In genomic region chr5:157607371-157608161, GRCh38 we compare ENCODE assay signal across 8 cellular contexts. TPM values are rescaled to one million over a fixed set of nuclear protein-coding genes. Genes with fewer than 3 reads are reported as not detected.
DNase-seq lines count a peak whose midpoint lies in the region; ATAC-seq, FAIRE-seq and TF ChIP-seq lines count a peak whose summit lies in the region.

No MANE protein-coding gene starts in this region.

- H3K4me1 Mint-ChIP-seq in T-cell = peaks cover 38 to 68% (median 59%) of the 10 kb centered on the region in 3 donors

- TF ChIP-seq CTCF in HCT116 (IDR thresholded peaks at IDR 0.05 in 2 of 3, conservative IDR thresholded peaks at IDR 0.05 in 1 of 3; ENCODE audit: borderline replicate concordance in 1 of 3, insufficient read depth in 1 of 3, low read depth in 2 of 3, low read length in 2 of 3) (no peak), GM12878 (IDR thresholded peaks at IDR 0.05 in 2 of 3, conservative IDR thresholded peaks at IDR 0.05 in 1 of 3; ENCODE audit: control insufficient read depth in 2 of 3, extremely low read depth in 1 of 3, insufficient read depth in 1 of 3, low read depth in 3 of 3, low read length in 3 of 3) (no peak)

- H3K27ac ChIP-seq in HCT116 (ENCODE audit: low read depth, low read length) (peak overlapping the region; percentile 53), GM12878 (ENCODE audit: control insufficient read depth, insufficient read depth) (peak overlapping the region; percentile 29; the same call in 1 of the 2 replicates)

- H3K9me3 ChIP-seq in HCT116 (ENCODE audit: control insufficient read depth in 1 of 2, insufficient read depth in 1 of 2, low read depth in 1 of 2, low read length in 2 of 2) (no peaks in the 10 kb centered on the region), GM12878 (replicated peaks; ENCODE audit: control insufficient read depth, insufficient read depth, low read length) (no peaks in the 10 kb centered on the region; the same call in 2 of the 3 replicates)

- SMC1A ChIA-PET in GM12878 (lab: Charles Lee; ENCODE audit: uncharacterized antibody, unreplicated experiment) = interaction anchor here (0.8 to 11.6 kb wide), 10 partner anchors 11 to 136 kb away, joined by 3 to 142 read pairs (median 3); partner anchors contain the start of genes LSM11 and SOX30

- peak; percentile 21 for DNase-seq in AG08395 (ENCODE audit: low spot score)
- peak; percentile 73 for DNase-seq in HCT116 (ENCODE audit: low read depth, low spot score)
- DNase-seq in T-cell = peak in 31 of 34 experiments; percentile 13 to 59 (median 32)
- DNase-seq in GM12878 (ENCODE audit: low read depth, low spot score) = no peak
- peak; percentile 36 to 53 for DNase-seq in stimulated activated CD4-positive, alpha-beta T cell treated with anti-CD3 and anti-CD28 coated beads, Interleukin-1b, Interleukin-23, amount 100 ng/mL, for 4 hours (ENCODE audit: low read depth in 2 of 2)
- no peak for DNase-seq in cerebellar cortex (ENCODE audit: low spot score)
- DNase-seq in middle frontal gyrus (ENCODE audit: extremely low spot score, low spot score) = no peak
- no peak for DNase-seq in DMS53 (lab: John Stamatoyannopoulos, UW)

- BruUV-seq in HCT116 (replicated peaks; lab: Mats Ljungman, UMichigan) = no TSS peak
- BruUV-seq in GM12878 (replicated peaks; lab: Mats Ljungman, UMichigan) = no TSS peak

- intact Hi-C loops in HCT116 (cut with micrococcal nuclease) = no loop called here
- intact Hi-C loops in GM12878 (cut with micrococcal nuclease; ENCODE audit: unreplicated experiment) = no loop called here

- H3K9ac ChIP-seq in HCT116 (ENCODE audit: low read length) = peak overlapping the region; percentile 52
- H3K9ac ChIP-seq in GM12878 (ENCODE audit: control insufficient read depth, insufficient read depth, low read length) = no peak overlapping the region

- POLR2A ChIA-PET in HCT116 (lab: Charles Lee) (no interaction called here), T-cell (lab: Charles Lee) (interaction anchor here (0.6 kb wide), 2 partner anchors 13 to 20 kb away, joined by 3 read pairs; no protein-coding TSS in a partner anchor), GM12878 (lab: Charles Lee) (interaction anchor here (0.6 to 3.7 kb wide), 8 partner anchors 11 to 1855 kb away, joined by 3 to 25 read pairs (median 5); no protein-coding TSS in a partner anchor)

- H3K4me3 ChIP-seq in HCT116 (replicated peaks in 1 of 2; ENCODE audit: low read depth in 1 of 2, low read length in 2 of 2) = peak overlapping the region in 1 of 2 experiments; percentile 30; a peak in 2 of 4 replicates
- H3K4me3 ChIP-seq in GM12878 = no peak overlapping the region

- in situ Hi-C loops in GM12878 (cut with MboI) = no loop called here

- TF ChIP-seq EP300 in GM12878 (IDR thresholded peaks at IDR 0.05; ENCODE audit: borderline replicate concordance in 1 of 2, control insufficient read depth in 1 of 2, low read depth in 2 of 2, low read length in 2 of 2) = no peak

- H3K36me3 Mint-ChIP-seq in T-cell = no peaks in the 10 kb centered on the region

- H3K4me2 ChIP-seq in HCT116 (ENCODE audit: low read length) (peak overlapping the region; percentile 68), GM12878 (ENCODE audit: control insufficient read depth, insufficient read depth) (peak overlapping the region; percentile 4; the same call in 1 of the 2 replicates)

- H3K27me3 Mint-ChIP-seq in T-cell = no peaks in the 10 kb centered on the region

- H3K79me2 ChIP-seq in HCT116 (ENCODE audit: insufficient read depth, low read length) (no peaks in the 10 kb centered on the region), GM12878 (ENCODE audit: control insufficient read depth, insufficient read depth, low read length) (no peaks in the 10 kb centered on the region)

- H3K36me3 ChIP-seq in HCT116 (ENCODE audit: control insufficient read depth in 1 of 2, insufficient read depth in 2 of 2, low read length in 2 of 2) (no peaks in the 10 kb centered on the region), GM12878 (ENCODE audit: control insufficient read depth in 2 of 2, insufficient read depth in 2 of 2, low read length in 1 of 2) (no peaks in the 10 kb centered on the region)

- TF ChIP-seq RAD21 in HCT116 (IDR thresholded peaks at IDR 0.05; ENCODE audit: low read depth) = no peak
- no peak for TF ChIP-seq RAD21 in GM12878 (IDR thresholded peaks at IDR 0.05; ENCODE audit: insufficient read depth, low read depth, low read length)

- no peaks in the 10 kb centered on the region for H3K9me2 ChIP-seq in HCT116 (ENCODE audit: insufficient read depth)

- H3K4me3 Mint-ChIP-seq in T-cell = peak overlapping the region in 2 of 3 donors; percentile 4 to 48

- ATAC-seq in HCT116 (peak; percentile 48), T-cell (replicated peaks in 1 of 4) (peak; percentile 56 to 69 (median 66)), GM12878 (peak; percentile 60)

- peak overlapping the region; percentile 74 to 83 for H3K27ac Mint-ChIP-seq in T-cell

- H2AFZ ChIP-seq in HCT116 (ENCODE audit: low read depth, low read length, poor library complexity, severe bottlenecking) (peak overlapping the region; percentile 52), GM12878 (ENCODE audit: control insufficient read depth, low read depth, low read length) (peak overlapping the region; percentile 66)

- no peak for TF ChIP-seq POLR2A in HCT116 (IDR thresholded peaks at IDR 0.05; ENCODE audit: borderline replicate concordance, extremely low read depth, insufficient read depth, insufficient read length)
- TF ChIP-seq POLR2A in GM12878 (IDR thresholded peaks at IDR 0.05; ENCODE audit: low read depth, low read length) = no peak

- H4K20me1 ChIP-seq in HCT116 (ENCODE audit: insufficient read depth) (no peaks in the 10 kb centered on the region), GM12878 (ENCODE audit: control insufficient read depth, insufficient read depth) (no peaks in the 10 kb centered on the region)

- CTCF ChIA-PET in HCT116 (lab: Charles Lee) (interaction anchor here (0.7 kb wide), 1 partner anchor 21 kb away, joined by 3 read pairs; no protein-coding TSS in a partner anchor), T-cell (lab: Charles Lee) (interaction anchor here in 1 of 2 donors (0.6 kb wide), 1 partner anchor 134 kb away, joined by 3 read pairs; no protein-coding TSS in a partner anchor), GM12878 (lab: Yijun Ruan, JAX) (interaction anchor here (0.6 to 1.7 kb wide), 6 partner anchors 11 to 131 kb away, joined by 3 to 11 read pairs (median 4); no protein-coding TSS in a partner anchor)

- RAD21 ChIA-PET in HCT116 (lab: Charles Lee; ENCODE audit: low non-redundant PET in 1 of 2, low total read pairs in 2 of 2, uncharacterized antibody in 2 of 2, unreplicated experiment in 2 of 2) (no interaction called here), GM12878 (lab: Charles Lee; ENCODE audit: unreplicated experiment) (interaction anchor here (0.9 to 7.2 kb wide), 4 partner anchors 11 to 87 kb away, joined by 3 to 90 read pairs (median 5); no protein-coding TSS in a partner anchor)

- peaks cover 39 to 79% of the 10 kb centered on the region in 2 experiments for H3K4me1 ChIP-seq in HCT116 (ENCODE audit: control insufficient read depth in 1 of 2, insufficient read depth in 2 of 2, low read length in 2 of 2)
- peaks cover 57% of the 10 kb centered on the region for H3K4me1 ChIP-seq in GM12878 (ENCODE audit: control insufficient read depth, insufficient read depth, low read length)

- 64% methylated on average over 7 of the region's 7 CpGs for WGBS in GM12878 (ENCODE audit: insufficient coverage, insufficient replicate concordance, low lambda C conversion rate, missing lambda C conversion rate)

- no peaks in the 10 kb centered on the region for H3K9me3 Mint-ChIP-seq in T-cell

- no peak for FAIRE-seq in GM12878 (lab: Jason Lieb, UNC)

- H3K27me3 ChIP-seq in HCT116 (ENCODE audit: insufficient read depth, low read length) = no peaks in the 10 kb centered on the region
- H3K27me3 ChIP-seq in GM12878 (replicated peaks in 1 of 2; ENCODE audit: control insufficient read depth in 2 of 2, insufficient read depth in 2 of 2, low read length in 1 of 2) = no peaks in the 10 kb centered on the region

RNA-seq across cellular contexts. Expression of gene ADAM19, which starts 32.0 kb away (rescaled TPM):
- total RNA-seq in HCT116 (2021; ENCODE audit: unreplicated experiment) (77.3 TPM), T-cell (10 to 100 TPM; 30.7 to 64.1 (median 41.8) TPM), GM12878 (2014; rRNA removed) (47.0 and 50.9 TPM in 2 replicates), GM12878 (2014; rRNA removed; fragmentation: Illumina TruSeq; extraction: Trizol) (33.5 and 37.1 TPM in 2 replicates), GM12878 (2021) (87.3 and 92.8 TPM in 2 replicates)
- polyA plus RNA-seq in HCT116 (2012) = 56.0 and 74.0 TPM in 2 replicates
- total RNA-seq in GM12878 (2013; cell fraction: nucleolus; rRNA removed) = 86.7 and 95.1 TPM in 2 replicates
- 9.4 TPM for polyA plus RNA-seq in GM12878 (2011; ENCODE audit: low read depth)
- polyA plus RNA-seq in GM12878 (2011; rRNA removed) (19.3 and 26.1 TPM in 2 replicates), GM12878 (2014; fragmentation: Illumina TruSeq; extraction: Trizol) (40.6 and 48.5 TPM in 2 replicates), GM12878 (2014; fragmentation: Nextera tagmentation; extraction: Ambion mirVana) (10 to 100 TPM; 16.0 to 24.4 TPM), GM12878 (2014; rRNA removed) (40.9 and 43.0 TPM in 2 replicates), GM12878 (2016; fragmentation: Nextera tagmentation; extraction: Ambion mirVana) (10 to 100 TPM; 52.4 to 59.3 TPM)
- 21.6 and 23.2 TPM in 2 replicates for polyA plus RNA-seq in GM12878 (2011; cell fraction: cytosol; rRNA removed)
- polyA plus RNA-seq in GM12878 (2011; cell fraction: nucleus; rRNA removed) = 37.3 and 40.3 TPM in 2 replicates
- 13.1 and 18.1 TPM in 2 replicates for polyA plus RNA-seq in GM12878 (2012)
- 52.0 and 66.1 TPM in 2 replicates for polyA minus RNA-seq in GM12878 (2011; rRNA and poly(A)+ RNA removed)
- 23.7 and 28.1 TPM in 2 replicates for polyA minus RNA-seq in GM12878 (2011; cell fraction: cytosol; rRNA and poly(A)+ RNA removed)
- 20.6 and 36.1 TPM in 2 replicates for polyA minus RNA-seq in GM12878 (2011; cell fraction: nucleus; rRNA and poly(A)+ RNA removed)

RNA-seq across cellular contexts. Expression of gene SOX30, which starts 44.7 kb away (rescaled TPM):
- total RNA-seq in HCT116 (2021; ENCODE audit: unreplicated experiment) (0.27 TPM), T-cell (under 1 TPM in 3 of 5 donors, not detected in 2; 0.10 to 0.44 (median 0.13) TPM), GM12878 (2014; rRNA removed) (0.11 TPM in 1 of 2 replicates, not detected in the other), GM12878 (2014; rRNA removed; fragmentation: Illumina TruSeq; extraction: Trizol) (0.09 TPM in 1 of 2 replicates, not detected in the other), GM12878 (2021) (0.11 and 0.13 TPM in 2 replicates)
- polyA plus RNA-seq in HCT116 (2012) = 0.10 and 0.44 TPM in 2 replicates
- 0.17 and 0.31 TPM in 2 replicates for total RNA-seq in GM12878 (2013; cell fraction: nucleolus; rRNA removed)
- polyA plus RNA-seq in GM12878 (2011; ENCODE audit: low read depth) = not detected
- polyA plus RNA-seq in GM12878 (2011; rRNA removed) (0.06 and 0.11 TPM in 2 replicates), GM12878 (2014; fragmentation: Illumina TruSeq; extraction: Trizol) (0.10 TPM in 1 of 2 replicates, not detected in the other), GM12878 (2014; fragmentation: Nextera tagmentation; extraction: Ambion mirVana) (under 1 TPM; 0.06 to 0.07 TPM), GM12878 (2014; rRNA removed) (0.08 TPM in 1 of 2 replicates, not detected in the other), GM12878 (2016; fragmentation: Nextera tagmentation; extraction: Ambion mirVana) (under 1 TPM; 0.09 to 0.32 TPM)
- 0.07 TPM in 2 replicates for polyA plus RNA-seq in GM12878 (2011; cell fraction: cytosol; rRNA removed)
- polyA plus RNA-seq in GM12878 (2011; cell fraction: nucleus; rRNA removed) = not detected in 2 replicates
- polyA plus RNA-seq in GM12878 (2012) = 0.04 and 0.07 TPM in 2 replicates
- polyA minus RNA-seq in GM12878 (2011; rRNA and poly(A)+ RNA removed) = 0.22 and 0.26 TPM in 2 replicates
- polyA minus RNA-seq in GM12878 (2011; cell fraction: cytosol; rRNA and poly(A)+ RNA removed) = not detected in 2 replicates
- 0.12 TPM in 1 of 2 replicates, not detected in the other for polyA minus RNA-seq in GM12878 (2011; cell fraction: nucleus; rRNA and poly(A)+ RNA removed)

Comparison
In these comparisons a context has a peak if more than half of its experiments do, and no peak if none do; other contexts are left out.
1. DNase-seq: peak in AG08395 (single experiment), HCT116 (single experiment), T-cell (31 of 34) and stimulated activated CD4-positive, alpha-beta T cell treated with anti-CD3 and anti-CD28 coated beads, Interleukin-1b, Interleukin-23, amount 100 ng/mL, for 4 hours (2 of 2); none in GM12878 (single experiment), cerebellar cortex (single experiment), middle frontal gyrus (single experiment) and DMS53 (single experiment).
2. Peak in every context shown above with its lines, with median percentiles within 50 percentile points of each other: ATAC-seq.